In the genomic region with DNA sequence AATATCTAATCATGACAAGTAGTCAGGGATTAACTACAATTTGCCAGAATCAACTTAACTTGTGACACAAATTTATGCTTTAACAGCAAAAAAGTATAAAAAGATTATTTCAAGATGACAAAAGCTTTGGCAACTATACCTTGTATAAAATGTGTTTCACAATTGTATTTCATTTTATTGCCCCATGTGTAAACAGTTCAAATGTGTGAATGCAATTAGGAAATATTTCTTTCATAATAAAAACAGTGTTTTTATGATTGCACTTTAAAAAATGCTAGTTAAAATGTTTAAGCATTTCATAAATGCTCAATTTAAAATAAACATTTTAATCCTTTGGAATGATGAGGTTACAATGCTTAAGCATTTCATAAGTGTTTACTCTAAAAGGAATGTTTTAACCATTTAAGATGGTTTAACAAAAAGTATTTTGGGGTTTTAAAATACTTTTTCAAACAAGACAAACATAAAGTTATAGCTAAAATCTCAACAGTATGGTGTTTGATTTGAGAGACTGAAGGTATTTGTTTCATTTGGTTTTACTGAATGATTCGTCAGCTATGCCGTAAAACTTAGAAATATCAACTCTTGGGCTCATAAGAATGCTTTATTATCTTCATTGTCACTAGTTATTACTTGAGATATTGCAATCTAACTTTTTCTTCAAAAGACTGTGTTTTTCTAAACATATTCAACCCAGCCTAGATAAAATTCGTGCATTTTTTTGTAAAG, we compare ENCODE assay signal across 2 cellular contexts.
TF ChIP-seq lines count a peak whose summit lies in the region.

No MANE protein-coding gene starts in this region.

TF ChIP-seq in IMR-90, 13 proteins besides CTCF, POLR2A, EP300 and RAD21:
- TF ChIP-seq FOS (IDR thresholded peaks at IDR 0.05; ENCODE audit: low read depth, low read length) (no peak), MXI1 (IDR thresholded peaks at IDR 0.05; ENCODE audit: borderline replicate concordance, low read depth, low read length) (no peak), RFX5 (IDR thresholded peaks at IDR 0.05; ENCODE audit: low read depth, low read length) (no peak), CHD1 (IDR thresholded peaks at IDR 0.05; ENCODE audit: low read depth, low read length) (no peak), MAZ (IDR thresholded peaks at IDR 0.05; ENCODE audit: borderline replicate concordance, low read depth, low read length) (no peak), BHLHE40 (IDR thresholded peaks at IDR 0.05; ENCODE audit: low read depth, low read length) (no peak), MAFK (IDR thresholded peaks at IDR 0.05; ENCODE audit: low read depth, low read length) (no peak)
- TF ChIP-seq, protein P1, sequence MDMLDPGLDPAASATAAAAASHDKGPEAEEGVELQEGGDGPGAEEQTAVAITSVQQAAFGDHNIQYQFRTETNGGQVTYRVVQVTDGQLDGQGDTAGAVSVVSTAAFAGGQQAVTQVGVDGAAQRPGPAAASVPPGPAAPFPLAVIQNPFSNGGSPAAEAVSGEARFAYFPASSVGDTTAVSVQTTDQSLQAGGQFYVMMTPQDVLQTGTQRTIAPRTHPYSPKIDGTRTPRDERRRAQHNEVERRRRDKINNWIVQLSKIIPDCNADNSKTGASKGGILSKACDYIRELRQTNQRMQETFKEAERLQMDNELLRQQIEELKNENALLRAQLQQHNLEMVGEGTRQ (IDR thresholded peaks at IDR 0.05; ENCODE audit: low read depth, low read length), result no peak

TF ChIP-seq in H1, 55 proteins besides CTCF, POLR2A, EP300 and RAD21:
- no peak for TF ChIP-seq SIX5 (IDR thresholded peaks at IDR 0.05; ENCODE audit: low read depth, low read length)
- no peak for TF ChIP-seq TEAD4 (IDR thresholded peaks at IDR 0.05; ENCODE audit: low read depth, low read length)
- TF ChIP-seq SUZ12 (IDR thresholded peaks at IDR 0.05; ENCODE audit: low read length), result no peak
- no peak for TF ChIP-seq BRCA1 (IDR thresholded peaks at IDR 0.05; ENCODE audit: low read depth, low read length)
- no peak for TF ChIP-seq CBX5 (IDR thresholded peaks at IDR 0.05; ENCODE audit: low read depth, low read length)
- no peak for TF ChIP-seq EGR1 (IDR thresholded peaks at IDR 0.05; ENCODE audit: borderline replicate concordance, low read depth, low read length)
- TF ChIP-seq RBBP5 (IDR thresholded peaks at IDR 0.05; ENCODE audit: borderline replicate concordance, low read depth, low read length), result no peak
- TF ChIP-seq, protein P1 (IDR thresholded peaks at IDR 0.05; ENCODE audit: low read length), result no peak
- no peak for TF ChIP-seq FOSL1 (IDR thresholded peaks at IDR 0.05; ENCODE audit: insufficient read depth, low read depth, low read length)
- TF ChIP-seq GTF2F1 (IDR thresholded peaks at IDR 0.05; ENCODE audit: borderline replicate concordance, low read depth, low read length), result no peak
- no peak for TF ChIP-seq ZNF274 (IDR thresholded peaks at IDR 0.05; ENCODE audit: borderline replicate concordance, extremely low read depth, low read length)
- TF ChIP-seq, protein P2, sequence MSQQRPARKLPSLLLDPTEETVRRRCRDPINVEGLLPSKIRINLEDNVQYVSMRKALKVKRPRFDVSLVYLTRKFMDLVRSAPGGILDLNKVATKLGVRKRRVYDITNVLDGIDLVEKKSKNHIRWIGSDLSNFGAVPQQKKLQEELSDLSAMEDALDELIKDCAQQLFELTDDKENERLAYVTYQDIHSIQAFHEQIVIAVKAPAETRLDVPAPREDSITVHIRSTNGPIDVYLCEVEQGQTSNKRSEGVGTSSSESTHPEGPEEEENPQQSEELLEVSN (IDR thresholded peaks at IDR 0.05), result no peak
- no peak for TF ChIP-seq HDAC2 (IDR thresholded peaks at IDR 0.05; ENCODE audit: borderline replicate concordance in 1 of 2, low read depth in 2 of 2, low read length in 2 of 2)
- TF ChIP-seq SP2 (IDR thresholded peaks at IDR 0.05; ENCODE audit: low read length), result no peak
- TF ChIP-seq TAF7 (optimal IDR thresholded peaks at IDR 0.05; ENCODE audit: borderline replicate concordance, low read depth, low read length), result no peak
- no peak for TF ChIP-seq PHF8 (conservative IDR thresholded peaks at IDR 0.05; ENCODE audit: low read depth, low read length)
- TF ChIP-seq YY1 (IDR thresholded peaks at IDR 0.05; ENCODE audit: low read depth, low read length), result no peak
- TF ChIP-seq CTBP2 (IDR thresholded peaks at IDR 0.05; ENCODE audit: borderline replicate concordance, insufficient read depth, insufficient read length, low read length), result no peak
- TF ChIP-seq ASH2L (IDR thresholded peaks at IDR 0.05; ENCODE audit: low read length), result no peak
